ENCODE assay signal across 23 cellular contexts in genomic region chr20:56178219-56178618, GRCh38.
"Had no signal": no experiment of that assay in that cellular context is flagged by ENCODE, and none has a peak within 500 bp of the region (broad histone marks: within the 10 kb centered on the region; RNA-seq: fewer than 3 reads in every experiment).

No MANE protein-coding gene starts in this region.

- H3K36me3 ChIP-seq: neural progenitor cell, ovary, right lobe of liver, sigmoid colon, stomach, thoracic aorta, thyroid gland, tibial nerve, upper lobe of right lung, uterus had no signal

- H3K4me2 ChIP-seq: neural progenitor cell had no signal

- H3K9ac ChIP-seq: neural progenitor cell, parathyroid adenoma had no signal

- H3K27ac ChIP-seq: neural progenitor cell, ovary, parathyroid adenoma, psoas muscle, right lobe of liver, sigmoid colon, stomach, thoracic aorta, thyroid gland, tibial nerve, upper lobe of right lung, uterus had no signal

- H3K4me3 ChIP-seq: neural progenitor cell, ovary, psoas muscle, right lobe of liver, sigmoid colon, stomach, thoracic aorta, thyroid gland, tibial nerve, upper lobe of right lung, uterus had no signal

- DNase-seq: natural killer cell; occipital lobe; ovary; posterior cingulate gyrus; psoas muscle; right cardiac atrium; right lobe of liver; sigmoid colon; small intestine; stimulated activated CD4-positive, alpha-beta T cell treated with anti-CD3 and anti-CD28 coated beads, Interleukin-15, amount 100 ng/mL, for 24 hours; stimulated activated CD4-positive, alpha-beta T cell treated with anti-CD3 and anti-CD28 coated beads, Interleukin-2, amount 100 ng/mL, for 24 hours; stimulated activated CD4-positive, alpha-beta T cell treated with anti-CD3 and anti-CD28 coated beads, Interleukin-2, amount 100 ng/mL, for 48 hours; stimulated activated CD4-positive, alpha-beta T cell treated with anti-CD3 and anti-CD28 coated beads, Interleukin-4, amount 100 ng/mL, for 24 hours; stimulated activated naive B cell treated with anti-CD40 and anti-IgM and Interleukin-4, amounts not matched to agents 10 μg/mL and 1 μg/mL and 100 μg/mL, for 72 hours; stimulated activated naive CD4-positive, alpha-beta T cell treated with Interleukin-2 at 50 U/mL for 16 hours; stomach; thyroid gland; upper lobe of right lung; uterus had no signal

- H3K4me1 ChIP-seq: neural progenitor cell, parathyroid adenoma, psoas muscle, right lobe of liver, sigmoid colon, stomach, thyroid gland, tibial nerve, upper lobe of right lung, uterus had no signal

- H3K27me3 ChIP-seq: neural progenitor cell, ovary, right lobe of liver, sigmoid colon, thyroid gland, tibial nerve, uterus had no signal

- H3K79me2 ChIP-seq: parathyroid adenoma had no signal
